1 cellular context compared by ENCODE assay signal in the genomic region with DNA sequence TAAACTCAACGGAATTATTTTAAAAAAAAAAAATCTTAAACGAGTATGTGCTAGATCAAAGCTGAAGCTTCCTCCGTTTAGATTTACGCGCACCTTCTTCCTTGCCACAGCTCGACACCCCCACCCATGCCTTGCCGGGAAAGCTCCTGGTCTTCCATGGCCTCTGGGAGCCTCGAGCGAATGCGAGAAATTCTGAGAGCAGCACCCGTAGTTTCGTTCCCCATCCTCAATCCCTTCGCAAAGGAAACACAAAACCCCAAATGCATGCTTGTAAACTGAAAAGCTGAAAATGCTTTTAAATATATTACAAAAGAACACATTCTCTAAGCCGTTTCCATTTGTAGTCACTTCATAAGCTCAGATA.
TF ChIP-seq lines count a peak whose summit lies in the region.

No MANE protein-coding gene starts in this region.

TF ChIP-seq in GM23338, 12 proteins besides CTCF, POLR2A, EP300 and RAD21 (continued from another document):
- TF ChIP-seq, protein P1, sequence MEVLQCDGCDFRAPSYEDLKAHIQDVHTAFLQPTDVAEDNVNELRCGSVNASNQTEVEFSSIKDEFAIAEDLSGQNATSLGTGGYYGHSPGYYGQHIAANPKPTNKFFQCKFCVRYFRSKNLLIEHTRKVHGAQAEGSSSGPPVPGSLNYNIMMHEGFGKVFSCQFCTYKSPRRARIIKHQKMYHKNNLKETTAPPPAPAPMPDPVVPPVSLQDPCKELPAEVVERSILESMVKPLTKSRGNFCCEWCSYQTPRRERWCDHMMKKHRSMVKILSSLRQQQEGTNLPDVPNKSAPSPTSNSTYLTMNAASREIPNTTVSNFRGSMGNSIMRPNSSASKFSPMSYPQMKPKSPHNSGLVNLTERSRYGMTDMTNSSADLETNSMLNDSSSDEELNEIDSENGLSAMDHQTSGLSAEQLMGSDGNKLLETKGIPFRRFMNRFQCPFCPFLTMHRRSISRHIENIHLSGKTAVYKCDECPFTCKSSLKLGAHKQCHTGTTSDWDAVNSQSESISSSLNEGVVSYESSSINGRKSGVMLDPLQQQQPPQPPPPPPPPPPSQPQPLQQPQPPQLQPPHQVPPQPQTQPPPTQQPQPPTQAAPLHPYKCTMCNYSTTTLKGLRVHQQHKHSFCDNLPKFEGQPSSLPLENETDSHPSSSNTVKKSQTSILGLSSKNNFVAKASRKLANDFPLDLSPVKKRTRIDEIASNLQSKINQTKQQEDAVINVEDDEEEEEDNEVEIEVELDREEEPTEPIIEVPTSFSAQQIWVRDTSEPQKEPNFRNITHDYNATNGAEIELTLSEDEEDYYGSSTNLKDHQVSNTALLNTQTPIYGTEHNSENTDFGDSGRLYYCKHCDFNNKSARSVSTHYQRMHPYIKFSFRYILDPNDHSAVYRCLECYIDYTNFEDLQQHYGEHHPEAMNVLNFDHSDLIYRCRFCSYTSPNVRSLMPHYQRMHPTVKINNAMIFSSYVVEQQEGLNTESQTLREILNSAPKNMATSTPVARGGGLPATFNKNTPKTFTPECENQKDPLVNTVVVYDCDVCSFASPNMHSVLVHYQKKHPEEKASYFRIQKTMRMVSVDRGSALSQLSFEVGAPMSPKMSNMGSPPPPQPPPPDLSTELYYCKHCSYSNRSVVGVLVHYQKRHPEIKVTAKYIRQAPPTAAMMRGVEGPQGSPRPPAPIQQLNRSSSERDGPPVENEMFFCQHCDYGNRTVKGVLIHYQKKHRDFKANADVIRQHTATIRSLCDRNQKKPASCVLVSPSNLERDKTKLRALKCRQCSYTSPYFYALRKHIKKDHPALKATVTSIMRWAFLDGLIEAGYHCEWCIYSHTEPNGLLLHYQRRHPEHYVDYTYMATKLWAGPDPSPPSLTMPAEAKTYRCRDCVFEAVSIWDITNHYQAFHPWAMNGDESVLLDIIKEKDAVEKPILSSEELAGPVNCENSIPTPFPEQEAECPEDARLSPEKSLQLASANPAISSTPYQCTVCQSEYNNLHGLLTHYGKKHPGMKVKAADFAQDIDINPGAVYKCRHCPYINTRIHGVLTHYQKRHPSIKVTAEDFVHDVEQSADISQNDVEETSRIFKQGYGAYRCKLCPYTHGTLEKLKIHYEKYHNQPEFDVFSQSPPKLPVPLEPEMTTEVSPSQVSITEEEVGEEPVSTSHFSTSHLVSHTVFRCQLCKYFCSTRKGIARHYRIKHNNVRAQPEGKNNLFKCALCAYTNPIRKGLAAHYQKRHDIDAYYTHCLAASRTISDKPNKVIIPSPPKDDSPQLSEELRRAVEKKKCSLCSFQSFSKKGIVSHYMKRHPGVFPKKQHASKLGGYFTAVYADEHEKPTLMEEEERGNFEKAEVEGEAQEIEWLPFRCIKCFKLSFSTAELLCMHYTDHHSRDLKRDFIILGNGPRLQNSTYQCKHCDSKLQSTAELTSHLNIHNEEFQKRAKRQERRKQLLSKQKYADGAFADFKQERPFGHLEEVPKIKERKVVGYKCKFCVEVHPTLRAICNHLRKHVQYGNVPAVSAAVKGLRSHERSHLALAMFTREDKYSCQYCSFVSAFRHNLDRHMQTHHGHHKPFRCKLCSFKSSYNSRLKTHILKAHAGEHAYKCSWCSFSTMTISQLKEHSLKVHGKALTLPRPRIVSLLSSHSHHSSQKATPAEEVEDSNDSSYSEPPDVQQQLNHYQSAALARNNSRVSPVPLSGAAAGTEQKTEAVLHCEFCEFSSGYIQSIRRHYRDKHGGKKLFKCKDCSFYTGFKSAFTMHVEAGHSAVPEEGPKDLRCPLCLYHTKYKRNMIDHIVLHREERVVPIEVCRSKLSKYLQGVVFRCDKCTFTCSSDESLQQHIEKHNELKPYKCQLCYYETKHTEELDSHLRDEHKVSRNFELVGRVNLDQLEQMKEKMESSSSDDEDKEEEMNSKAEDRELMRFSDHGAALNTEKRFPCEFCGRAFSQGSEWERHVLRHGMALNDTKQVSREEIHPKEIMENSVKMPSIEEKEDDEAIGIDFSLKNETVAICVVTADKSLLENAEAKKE (CRISPR knock-in tag; IDR thresholded peaks at IDR 0.05), result no peak
- TF ChIP-seq ZNF114 (CRISPR knock-in tag; IDR thresholded peaks at IDR 0.05) (no peak), EZH2 (IDR thresholded peaks at IDR 0.05; ENCODE audit: low read depth, unreplicated experiment) (no peak), ZNF331 (CRISPR knock-in tag; IDR thresholded peaks at IDR 0.05; ENCODE audit: low read depth) (no peak), REST (IDR thresholded peaks at IDR 0.05; ENCODE audit: unreplicated experiment) (no peak), JUNB (IDR thresholded peaks at IDR 0.05; ENCODE audit: unreplicated experiment) (no peak), STAT1 (IDR thresholded peaks at IDR 0.05; ENCODE audit: unreplicated experiment) (no peak), ETS1 (IDR thresholded peaks at IDR 0.05) (no peak)
